In genomic region chr1:213704941-213705340, GRCh38 we compare ENCODE assay signal across 22 cellular contexts.
DNase-seq lines count a peak whose midpoint lies in the region; ATAC-seq and TF ChIP-seq lines count a peak whose summit lies in the region.
"Had no signal": no experiment of that assay in that cellular context is flagged by ENCODE, and none has a peak within 500 bp of the region (broad histone marks: within the 10 kb centered on the region; RNA-seq: fewer than 3 reads in every experiment).

No MANE protein-coding gene starts in this region.

- no peak overlapping the region for H3K4me2 ChIP-seq in neuronal stem cell (ENCODE audit: insufficient read depth, low read length, poor library complexity, severe bottlenecking)
- H3K4me2 ChIP-seq: A549; BLaER1 treated with 17β-estradiol and CSF1 and Interleukin-3, amounts not matched to agents 10 nM and 100 nM had no signal

- no peak for ATAC-seq in HG03025 (IDR thresholded peaks at IDR 0.05; ENCODE audit: low FRiP score, unreplicated experiment)
- no peak for ATAC-seq in GM18907 (IDR thresholded peaks at IDR 0.05; ENCODE audit: unreplicated experiment)
- ATAC-seq in natural killer cell treated with Interleukin-12 subunit alpha and Interleukin-12 subunit beta and Interleukin-15 and Interleukin-18, amount 100 ng/mL, for 72 hours, result no peak
- ATAC-seq: A549; CD8-positive, alpha-beta T cell had no signal

- H3K18ac ChIP-seq in neuronal stem cell (ENCODE audit: low read length), result no peak overlapping the region

- peak overlapping the region; percentile 78 for H2AK5ac ChIP-seq in neuronal stem cell (ENCODE audit: low read depth, low read length)

- no peak for TF ChIP-seq CTCF in Caco-2 (IDR thresholded peaks at IDR 0.05; ENCODE audit: insufficient read depth in 1 of 2, low read depth in 1 of 2, low read length in 1 of 2, severe bottlenecking in 1 of 2, unreplicated experiment in 1 of 2)

- H2AFZ ChIP-seq in neuronal stem cell (ENCODE audit: low read length), result no peak overlapping the region

- no peak overlapping the region for H3K14ac ChIP-seq in neuronal stem cell (ENCODE audit: low read length)

- no TSS peak for BruUV-seq in Caco-2 (replicated peaks; lab: Mats Ljungman, UMichigan)

- H3K9me3 ChIP-seq in Caco-2, result peaks cover 14% of the 10 kb centered on the region; the same call in 1 of the 2 replicates
- no peaks in the 10 kb centered on the region for H3K9me3 ChIP-seq in neuronal stem cell (replicated peaks in 1 of 2; ENCODE audit: control insufficient read depth in 2 of 2, insufficient read depth in 1 of 2, low read depth in 1 of 2, low read length in 2 of 2)
- H3K9me3 ChIP-seq: A549 had no signal

- peaks cover 24% of the 10 kb centered on the region for H3K9me3 Mint-ChIP-seq in Caco-2 (ENCODE audit: unreplicated experiment)
- peaks cover 14% of the 10 kb centered on the region for H3K9me3 Mint-ChIP-seq in natural killer cell treated with Interleukin-12 subunit alpha and Interleukin-12 subunit beta and Interleukin-15 and Interleukin-18, amount 100 ng/mL, for 72 hours

- intact Hi-C loops in Caco-2 (cut with micrococcal nuclease; ENCODE audit: unreplicated experiment), result no loop called here

- POLR2A ChIA-PET in Caco-2 (lab: Charles Lee), result no interaction called here

- CTCF ChIA-PET in Caco-2 (lab: Charles Lee), result no interaction called here

- H3K36me3 ChIP-seq in Caco-2 (ENCODE audit: control insufficient read depth, insufficient read depth, low read length) (no peaks in the 10 kb centered on the region), neuronal stem cell (replicated peaks in 1 of 2; ENCODE audit: control insufficient read depth in 2 of 2, insufficient read depth in 2 of 2, low read length in 2 of 2) (no peaks in the 10 kb centered on the region)
- H3K36me3 ChIP-seq: BLaER1 treated with 17β-estradiol and CSF1 and Interleukin-3, amounts not matched to agents 10 nM and 100 nM had no signal

- H4K8ac ChIP-seq in neuronal stem cell (ENCODE audit: low read depth, low read length), result no peak overlapping the region

- no CpG with 5 or more reads among the region's 3 CpGs for WGBS in neuronal stem cell (ENCODE audit: extremely low coverage in 2 of 2, insufficient read length in 2 of 2, insufficient replicate concordance in 1 of 2), 2 donors

- H3K4me1 ChIP-seq in Caco-2 (peaks cover 2% of the 10 kb centered on the region; the same call in 1 of the 2 replicates), neuronal stem cell (ENCODE audit: control insufficient read depth in 2 of 2, insufficient read depth in 1 of 2, low read depth in 1 of 2, low read length in 2 of 2) (no peaks in the 10 kb centered on the region)
- H3K4me1 ChIP-seq: A549; BLaER1 treated with 17β-estradiol and CSF1 and Interleukin-3, amounts not matched to agents 10 nM and 100 nM had no signal

- no peaks in the 10 kb centered on the region for H3K27me3 Mint-ChIP-seq in Caco-2 (ENCODE audit: insufficient read depth, unreplicated experiment)
- peaks cover 0 to 16% of the 10 kb centered on the region in 2 donors for H3K27me3 Mint-ChIP-seq in natural killer cell treated with Interleukin-12 subunit alpha and Interleukin-12 subunit beta and Interleukin-15 and Interleukin-18, amount 100 ng/mL, for 72 hours

- H3K4me3 ChIP-seq in Caco-2 (ENCODE audit: low read depth, low read length) (no peak overlapping the region), neuronal stem cell (ENCODE audit: low read length in 2 of 2) (no peak overlapping the region)
- H3K4me3 ChIP-seq: A549; BLaER1 treated with 17β-estradiol and CSF1 and Interleukin-3, amounts not matched to agents 10 nM and 100 nM had no signal

- DNase-seq in Caco-2 (peak; percentile 12 to 48), NCI-H146 (lab: John Stamatoyannopoulos, UW) (peak; percentile 75), NCI-H69 (lab: John Stamatoyannopoulos, UW) (peak; percentile 37), neuronal stem cell (ENCODE audit: low spot score) (no peak), DMS114 treated with DMSO at 0.1 percent for 48 hours (lab: John Stamatoyannopoulos, UW; ENCODE audit: unreplicated experiment) (no peak)
- no peak for DNase-seq in natural killer cell treated with Interleukin-12 subunit alpha and Interleukin-12 subunit beta and Interleukin-15 and Interleukin-18, amount 100 ng/mL, for 72 hours (ENCODE audit: low spot score)
- DNase-seq: AML-193; CD4-positive, alpha-beta T cell; CD8-positive, alpha-beta T cell; DMS 273 treated with DMSO at 0.1 percent for 48 hours; DMS53; DMS79; DND-41; EL; GF-D8 had no signal

- no peak overlapping the region for H3K4ac ChIP-seq in neuronal stem cell (ENCODE audit: low read length)

- no peak overlapping the region for H3K23ac ChIP-seq in neuronal stem cell (ENCODE audit: low read depth, low read length, poor library complexity)

- no peak overlapping the region for H3K4me3 Mint-ChIP-seq in Caco-2 (ENCODE audit: unreplicated experiment)
- no peak overlapping the region for H3K4me3 Mint-ChIP-seq in natural killer cell treated with Interleukin-12 subunit alpha and Interleukin-12 subunit beta and Interleukin-15 and Interleukin-18, amount 100 ng/mL, for 72 hours
- H3K4me3 Mint-ChIP-seq: B cell; CD4-positive, alpha-beta T cell; CD8-positive, alpha-beta T cell had no signal

- H2BK12ac ChIP-seq in neuronal stem cell (ENCODE audit: low read length), result no peak overlapping the region

- no peak overlapping the region for H3K27ac ChIP-seq in neuronal stem cell (replicated peaks; ENCODE audit: low read length)
- H3K27ac ChIP-seq: 22Rv1; A549; BLaER1 treated with 17β-estradiol and CSF1 and Interleukin-3, amounts not matched to agents 10 nM and 100 nM; C4-2B had no signal

- no peak overlapping the region for H2BK5ac ChIP-seq in neuronal stem cell (ENCODE audit: low read length)

- H3K27me3 ChIP-seq in Caco-2 (replicated peaks; ENCODE audit: control insufficient read depth, insufficient read depth, low read length) (no peaks in the 10 kb centered on the region), neuronal stem cell (ENCODE audit: control insufficient read depth in 3 of 3, insufficient read depth in 3 of 3, low read depth in 1 of 3, low read length in 3 of 3) (no peaks in the 10 kb centered on the region)
- H3K27me3 ChIP-seq: BLaER1 treated with 17β-estradiol and CSF1 and Interleukin-3, amounts not matched to agents 10 nM and 100 nM had no signal

- H4K91ac ChIP-seq in neuronal stem cell (ENCODE audit: low read depth, low read length, poor library complexity), result no peak overlapping the region

- H2BK15ac ChIP-seq in neuronal stem cell (ENCODE audit: low read length), result no peak overlapping the region

- H3K36me3 Mint-ChIP-seq in Caco-2 (ENCODE audit: insufficient read depth, unreplicated experiment), result no peaks in the 10 kb centered on the region
- H3K36me3 Mint-ChIP-seq in natural killer cell treated with Interleukin-12 subunit alpha and Interleukin-12 subunit beta and Interleukin-15 and Interleukin-18, amount 100 ng/mL, for 72 hours, result peaks cover 11% of the 10 kb centered on the region
- H3K36me3 Mint-ChIP-seq: CD8-positive, alpha-beta T cell had no signal

- H2BK120ac ChIP-seq in neuronal stem cell (ENCODE audit: low read depth, low read length), result no peak overlapping the region

- no peak overlapping the region for H3K27ac Mint-ChIP-seq in Caco-2 (ENCODE audit: unreplicated experiment)
- H3K27ac Mint-ChIP-seq in natural killer cell treated with Interleukin-12 subunit alpha and Interleukin-12 subunit beta and Interleukin-15 and Interleukin-18, amount 100 ng/mL, for 72 hours, result no peak overlapping the region
- H3K27ac Mint-ChIP-seq: B cell; CD4-positive, alpha-beta T cell; CD8-positive, alpha-beta T cell had no signal

- H3K4me1 Mint-ChIP-seq in Caco-2 (ENCODE audit: low read depth, unreplicated experiment), result no peaks in the 10 kb centered on the region
- H3K4me1 Mint-ChIP-seq in natural killer cell treated with Interleukin-12 subunit alpha and Interleukin-12 subunit beta and Interleukin-15 and Interleukin-18, amount 100 ng/mL, for 72 hours (ENCODE audit: low read depth in 2 of 2), result no peaks in the 10 kb centered on the region
- H3K4me1 Mint-ChIP-seq: B cell had no signal

- H3K79me1 ChIP-seq in neuronal stem cell (ENCODE audit: low read depth, low read length), result no peaks in the 10 kb centered on the region

- H3K9ac ChIP-seq in neuronal stem cell (ENCODE audit: low read depth, low read length, poor library complexity), result no peak overlapping the region
- H3K9ac ChIP-seq: BLaER1 treated with 17β-estradiol and CSF1 and Interleukin-3, amounts not matched to agents 10 nM and 100 nM had no signal

Comparison
In these comparisons a context has a peak if more than half of its experiments do, and no peak if none do; other contexts are left out.
1. DNase-seq: peak in Caco-2 (2 of 2), NCI-H146 (single experiment) and NCI-H69 (single experiment); none in neuronal stem cell (single experiment), DMS114 treated with DMSO at 0.1 percent for 48 hours (single experiment) and natural killer cell treated with Interleukin-12 subunit alpha and Interleukin-12 subunit beta and Interleukin-15 and Interleukin-18, amount 100 ng/mL, for 72 hours (single experiment).